ENCODE assay signal across 13 cellular contexts in genomic region chrX:57817302-57817701, GRCh38.
DNase-seq lines count a peak whose midpoint lies in the region; ATAC-seq and TF ChIP-seq lines count a peak whose summit lies in the region.
"Had no signal": no experiment of that assay in that cellular context is flagged by ENCODE, and none has a peak within 500 bp of the region (broad histone marks: within the 10 kb centered on the region; RNA-seq: fewer than 3 reads in every experiment).

No MANE protein-coding gene starts in this region.

- H3K4me3 ChIP-seq in AG10803 (ENCODE audit: low read length) (no peak overlapping the region), foreskin fibroblast (ENCODE audit: low read depth in 1 of 2, low read length in 2 of 2) (no peak overlapping the region), brain microvascular endothelial cell (ENCODE audit: low read depth, low read length) (no peak overlapping the region), suprapubic skin (no peak overlapping the region)

- no peak for TF ChIP-seq POLR2A in suprapubic skin (IDR thresholded peaks at IDR 0.05)

- peak; percentile 56 for TF ChIP-seq CTCF in AG10803 (conservative IDR thresholded peaks at IDR 0.05; ENCODE audit: low read length)
- 0 out of 2 replicates have a peak, but pooled peaks have one; percentile 10 for TF ChIP-seq CTCF in GM12874 (IDR thresholded peaks at IDR 0.05; ENCODE audit: insufficient read depth, low read depth, low read length)
- TF ChIP-seq CTCF in foreskin fibroblast (IDR thresholded peaks at IDR 0.05; ENCODE audit: low read depth, low read length) = peak; percentile 26
- TF ChIP-seq CTCF in brain microvascular endothelial cell (IDR thresholded peaks at IDR 0.05; ENCODE audit: low read depth, low read length, missing control alignments) = no peak
- TF ChIP-seq CTCF in suprapubic skin (IDR thresholded peaks at IDR 0.05) = no peak

- H3K4me1 ChIP-seq in suprapubic skin = no peaks in the 10 kb centered on the region

- H3K27me3 ChIP-seq in brain microvascular endothelial cell (replicated peaks) (no peaks in the 10 kb centered on the region), suprapubic skin (no peaks in the 10 kb centered on the region)

- DNase-seq in AG10803 (ENCODE audit: low read depth) = peak; percentile 0
- peak; percentile 5 for DNase-seq in RKO (ENCODE audit: low spot score)
- peak in 1 of 2 donors; percentile 1 for DNase-seq in foreskin fibroblast
- DNase-seq in brain microvascular endothelial cell = no peak
- DNase-seq in GOT3 (lab: John Stamatoyannopoulos, UW) = no peak
- DNase-seq in suprapubic skin (ENCODE audit: low spot score in 2 of 2) = no peak
- DNase-seq: activated effector memory CD4-positive, alpha-beta T cell treated with Interleukin-2 at 50 U/mL for 16 hours; NCI-H2171; T-helper 9 cell; trophoblast cell had no signal

- H3K9me3 ChIP-seq in suprapubic skin = no peaks in the 10 kb centered on the region

- TF ChIP-seq EP300 in suprapubic skin (IDR thresholded peaks at IDR 0.05) = no peak

- H3K27ac ChIP-seq in brain microvascular endothelial cell = no peak overlapping the region
- H3K27ac ChIP-seq in suprapubic skin = no peak overlapping the region
- H3K27ac ChIP-seq: epithelial cell of prostate had no signal

- H3K36me3 ChIP-seq in brain microvascular endothelial cell (replicated peaks) (no peaks in the 10 kb centered on the region), suprapubic skin (no peaks in the 10 kb centered on the region)

- 10% methylated on average over 2 of the region's 2 CpGs for WGBS in suprapubic skin

- no peak for ATAC-seq in GM19397 (IDR thresholded peaks at IDR 0.05; ENCODE audit: unreplicated experiment)

- in situ Hi-C loops in brain microvascular endothelial cell (cut with HindIII; ENCODE audit: low pct_ligation_motif_present, low sequenced_read_pairs) = no loop called here

Comparison
In these comparisons a context has a peak if more than half of its experiments do, and no peak if none do; other contexts are left out.
1. DNase-seq: peak in AG10803 (single experiment) and RKO (single experiment); none in brain microvascular endothelial cell (single experiment), GOT3 (single experiment) and suprapubic skin (0 of 2).
2. CTCF ChIP-seq: peak in AG10803 (single experiment), GM12874 (single experiment) and foreskin fibroblast (single experiment); none in brain microvascular endothelial cell (single experiment) and suprapubic skin (0 of 2).